In genomic region chr22:42450862-42451261, GRCh38 we compare ENCODE assay signal across 1 cellular context.
TF ChIP-seq lines count a peak whose summit lies in the region.

No MANE protein-coding gene starts in this region.

TF ChIP-seq in HepG2, 621 proteins besides CTCF, POLR2A, EP300 and RAD21 (continued from another document):
- TF ChIP-seq ZBTB40 (IDR thresholded peaks at IDR 0.05) (no peak), ZBTB40 (CRISPR knock-in tag; IDR thresholded peaks at IDR 0.05) (no peak), ZNF720 (CRISPR knock-in tag; IDR thresholded peaks at IDR 0.05) (no peak), ZNF746 (CRISPR knock-in tag; IDR thresholded peaks at IDR 0.05) (no peak)
